Comparison of ENCODE assay signal across 12 cellular contexts in genomic region chr14:22613091-22613695, GRCh38. TPM values are rescaled to one million over a fixed set of nuclear protein-coding genes. Genes with fewer than 3 reads are reported as not detected.
DNase-seq lines count a peak whose midpoint lies in the region; ATAC-seq and TF ChIP-seq lines count a peak whose summit lies in the region.
"Had no signal": no experiment of that assay in that cellular context is flagged by ENCODE, and none has a peak within 500 bp of the region (broad histone marks: within the 10 kb centered on the region; RNA-seq: fewer than 3 reads in every experiment).

No MANE protein-coding gene starts in this region.

- ATAC-seq in GM18519 (IDR thresholded peaks at IDR 0.05; ENCODE audit: low FRiP score, unreplicated experiment): no peak

- TF ChIP-seq CTCF in mammary epithelial cell (conservative IDR thresholded peaks at IDR 0.05 in 1 of 2, IDR thresholded peaks at IDR 0.05 in 1 of 2; ENCODE audit: extremely low read depth in 1 of 2, insufficient read depth in 1 of 2, low read depth in 1 of 2, low read length in 2 of 2) (peak; percentile 11 to 25), tibial nerve (IDR thresholded peaks at IDR 0.05) (no peak), BE2C (IDR thresholded peaks at IDR 0.05; ENCODE audit: low read depth, low read length) (no peak; the same call in 1 of the 2 replicates)

- intact Hi-C loops in mammary epithelial cell (cut with micrococcal nuclease): no loop called here

- WGBS in mammary epithelial cell (ENCODE audit: low coverage, missing lambda C conversion rate): 92% methylated on average over 2 of the region's 2 CpGs
- 69 to 93% methylated on average over 2 of the region's 2 CpGs for WGBS in mesodermal cell (ENCODE audit: insufficient coverage in 2 of 2), 2 experiments
- WGBS in tibial nerve, 2 donors: 65 to 66% methylated on average over 2 of the region's 2 CpGs

- H3K4me1 ChIP-seq in mammary epithelial cell (ENCODE audit: insufficient read depth, low read length) (peaks cover 18% of the 10 kb centered on the region), mesodermal cell (ENCODE audit: control insufficient read depth, insufficient read depth, low read length, poor library complexity, severe bottlenecking) (peaks cover 18% of the 10 kb centered on the region), tibial nerve (peaks cover 0 to 9% (median 0%) of the 10 kb centered on the region in 4 donors), BE2C (no peaks in the 10 kb centered on the region)

- H3K4me3 ChIP-seq in mammary epithelial cell (replicated peaks in 1 of 3; ENCODE audit: insufficient read depth in 1 of 3, low read depth in 2 of 3, low read length in 3 of 3) (no peak overlapping the region), mesodermal cell (ENCODE audit: extremely low read depth, insufficient read depth, low read length, poor library complexity, severe bottlenecking) (no peak overlapping the region), tibial nerve (no peak overlapping the region), BE2C (ENCODE audit: low read depth, low read length) (no peak overlapping the region)
- H3K4me3 ChIP-seq: HAP-1 had no signal

- BruUV-seq in mammary epithelial cell (replicated peaks; lab: Mats Ljungman, UMichigan): no TSS peak

- H3K9me3 ChIP-seq in mammary epithelial cell (replicated peaks; ENCODE audit: insufficient read depth, low read length): no peaks in the 10 kb centered on the region
- no peaks in the 10 kb centered on the region for H3K9me3 ChIP-seq in mesodermal cell (ENCODE audit: control insufficient read depth, low read length)
- H3K9me3 ChIP-seq in tibial nerve: peaks cover 0 to 2% (median 0%) of the 10 kb centered on the region in 4 donors
- no peaks in the 10 kb centered on the region for H3K9me3 ChIP-seq in BE2C
- H3K9me3 ChIP-seq: HAP-1 had no signal

- no peaks in the 10 kb centered on the region for H3K79me2 ChIP-seq in mammary epithelial cell (ENCODE audit: insufficient read depth, low read length)

- no peak overlapping the region for H3K4me2 ChIP-seq in mammary epithelial cell (ENCODE audit: insufficient read depth, low read depth, low read length)

- dilution Hi-C loops in mammary epithelial cell (cut with HindIII; ENCODE audit: low sequenced_read_pairs): no loop called here

- TF ChIP-seq POLR2A in tibial nerve (IDR thresholded peaks at IDR 0.05): no peak

- peak overlapping the region; percentile 37 for H3K9ac ChIP-seq in mammary epithelial cell (ENCODE audit: insufficient read depth, low read length)

- H3K36me3 ChIP-seq in mammary epithelial cell (ENCODE audit: insufficient read depth, low read length) (peaks cover 2% of the 10 kb centered on the region), mesodermal cell (ENCODE audit: control insufficient read depth, insufficient read depth, low read length) (peaks cover 24% of the 10 kb centered on the region), tibial nerve (peaks cover 6 to 46% (median 10%) of the 10 kb centered on the region in 3 donors), BE2C (no peaks in the 10 kb centered on the region)
- H3K36me3 ChIP-seq: HAP-1 had no signal

- CTCF ChIA-PET in mammary epithelial cell (lab: Charles Lee; ENCODE audit: low non-redundant PET): interaction anchor here (0.7 kb wide), 1 partner anchor 36 kb away, joined by 6 read pairs; no protein-coding TSS in a partner anchor

- peak; percentile 17 for DNase-seq in NAMALWA (ENCODE audit: low spot score)
- DNase-seq in mammary epithelial cell: no peak
- DNase-seq in tibial nerve (ENCODE audit: low spot score in 2 of 2): no peak
- DNase-seq in NCI-H345 (lab: John Stamatoyannopoulos, UW): no peak
- no peak for DNase-seq in BE2C
- DNase-seq: NCI-H774 had no signal

- in situ Hi-C loops in mammary epithelial cell (cut with MboI; ENCODE audit: low sequenced_read_pairs in 2 of 2): no loop called here

- no peaks in the 10 kb centered on the region for H4K20me1 ChIP-seq in mammary epithelial cell (ENCODE audit: insufficient read depth, low read length)

- H3K27ac ChIP-seq in mammary epithelial cell (ENCODE audit: insufficient read depth, low read depth, low read length) (peak overlapping the region; percentile 71), mesodermal cell (ENCODE audit: low read depth, low read length, severe bottlenecking) (peak overlapping the region; percentile 93), tibial nerve (peak overlapping the region in 3 of 4 donors; percentile 26 to 66 (median 58))

- no peak overlapping the region for H2AFZ ChIP-seq in mammary epithelial cell (ENCODE audit: low read depth, low read length)

- no peak for TF ChIP-seq EP300 in tibial nerve (IDR thresholded peaks at IDR 0.05)

- H3K27me3 ChIP-seq in mammary epithelial cell (ENCODE audit: insufficient read depth, low read length) (no peaks in the 10 kb centered on the region), tibial nerve (no peaks in the 10 kb centered on the region), BE2C (no peaks in the 10 kb centered on the region)

RNA-seq across cellular contexts. Expression of gene ABHD4, which starts 15.1 kb away (rescaled TPM):
- total RNA-seq in mammary epithelial cell (10 to 100 TPM; 16.7 to 20.5 TPM), tibial nerve (10 to 100 TPM; 16.1 to 42.4 (median 31.9) TPM)
- polyA plus RNA-seq in mammary epithelial cell: 12.0 TPM
- 16.5 TPM for polyA minus RNA-seq in mammary epithelial cell
- 22.8 TPM for polyA plus RNA-seq in mesodermal cell (2013, experiment 1 of 2)
- 20.2 TPM for polyA plus RNA-seq in mesodermal cell (2013, experiment 2 of 2)
- polyA plus RNA-seq in BE2C (2012; ENCODE audit: insufficient read depth, insufficient read length, low read depth): 5.5 TPM

RNA-seq across cellular contexts. Expression of gene DAD1, which starts 24.2 kb away (rescaled TPM):
- total RNA-seq in mammary epithelial cell (100 to 1,000 TPM; 154 to 169 TPM), tibial nerve (100 to 1,000 TPM; 128 to 254 (median 198) TPM)
- polyA plus RNA-seq in mammary epithelial cell: 324 TPM
- polyA minus RNA-seq in mammary epithelial cell: 197 TPM
- polyA plus RNA-seq in mesodermal cell (2013, experiment 1 of 2): 318 TPM
- 281 TPM for polyA plus RNA-seq in mesodermal cell (2013, experiment 2 of 2)
- 335 TPM for polyA plus RNA-seq in BE2C (2012; ENCODE audit: insufficient read depth, insufficient read length, low read depth)

RNA-seq across cellular contexts. Expression of gene OR6J1, which starts 31.0 kb away (rescaled TPM):
- total RNA-seq in mammary epithelial cell: not detected
- polyA plus RNA-seq in mammary epithelial cell: not detected
- polyA minus RNA-seq in mammary epithelial cell: not detected
- not detected for polyA plus RNA-seq in mesodermal cell (2013, experiment 1 of 2)
- polyA plus RNA-seq in mesodermal cell (2013, experiment 2 of 2): not detected
- not detected for total RNA-seq in tibial nerve
- 0.14 TPM for polyA plus RNA-seq in BE2C (2012; ENCODE audit: insufficient read depth, insufficient read length, low read depth)
- total RNA-seq: activated CD8-positive, alpha-beta memory T cell treated with anti-CD3 and anti-CD28 coated beads for 36 hours; mesenteric fat pad; T-helper 1 cell treated with Interleukin-12 subunit alpha and Interleukin-12 subunit beta and Interleukin-4 antibody, amounts not matched to agents 30 ng/mL and 1 ng/mL, for 36 hours had no signal

Comparison
In these comparisons a context has a peak if more than half of its experiments do, and no peak if none do; other contexts are left out.
1. CTCF ChIP-seq: peak in mammary epithelial cell (2 of 2); none in tibial nerve (0 of 5) and BE2C (single experiment).
2. Peak in every context shown above with its lines, with median percentiles within 50 percentile points of each other: H3K27ac ChIP-seq.